In the genomic region with DNA sequence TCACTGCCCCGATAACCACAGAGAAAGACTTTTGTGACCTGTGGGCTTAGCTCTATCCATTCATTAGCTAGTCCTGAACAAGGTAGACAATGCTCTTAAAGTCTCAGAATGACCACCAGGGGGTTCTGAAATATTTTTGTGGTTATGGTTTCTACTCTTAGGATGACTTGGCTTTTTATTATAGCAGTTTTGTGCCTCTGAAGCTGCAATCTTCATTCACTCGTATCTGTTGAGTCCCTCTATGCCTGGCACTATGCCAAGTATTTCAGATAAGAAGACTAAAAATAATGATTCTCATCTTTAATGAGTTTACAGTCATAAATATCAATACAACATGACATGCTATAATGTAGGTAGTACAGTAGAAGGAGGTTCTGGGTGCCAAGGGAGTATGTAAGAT, we compare ENCODE assay signal across 1 cellular context.
TF ChIP-seq lines count a peak whose summit lies in the region.

No MANE protein-coding gene starts in this region.

TF ChIP-seq in HCT116, 20 proteins besides CTCF, POLR2A, EP300 and RAD21 (continued from another document):
- TF ChIP-seq, protein P1, sequence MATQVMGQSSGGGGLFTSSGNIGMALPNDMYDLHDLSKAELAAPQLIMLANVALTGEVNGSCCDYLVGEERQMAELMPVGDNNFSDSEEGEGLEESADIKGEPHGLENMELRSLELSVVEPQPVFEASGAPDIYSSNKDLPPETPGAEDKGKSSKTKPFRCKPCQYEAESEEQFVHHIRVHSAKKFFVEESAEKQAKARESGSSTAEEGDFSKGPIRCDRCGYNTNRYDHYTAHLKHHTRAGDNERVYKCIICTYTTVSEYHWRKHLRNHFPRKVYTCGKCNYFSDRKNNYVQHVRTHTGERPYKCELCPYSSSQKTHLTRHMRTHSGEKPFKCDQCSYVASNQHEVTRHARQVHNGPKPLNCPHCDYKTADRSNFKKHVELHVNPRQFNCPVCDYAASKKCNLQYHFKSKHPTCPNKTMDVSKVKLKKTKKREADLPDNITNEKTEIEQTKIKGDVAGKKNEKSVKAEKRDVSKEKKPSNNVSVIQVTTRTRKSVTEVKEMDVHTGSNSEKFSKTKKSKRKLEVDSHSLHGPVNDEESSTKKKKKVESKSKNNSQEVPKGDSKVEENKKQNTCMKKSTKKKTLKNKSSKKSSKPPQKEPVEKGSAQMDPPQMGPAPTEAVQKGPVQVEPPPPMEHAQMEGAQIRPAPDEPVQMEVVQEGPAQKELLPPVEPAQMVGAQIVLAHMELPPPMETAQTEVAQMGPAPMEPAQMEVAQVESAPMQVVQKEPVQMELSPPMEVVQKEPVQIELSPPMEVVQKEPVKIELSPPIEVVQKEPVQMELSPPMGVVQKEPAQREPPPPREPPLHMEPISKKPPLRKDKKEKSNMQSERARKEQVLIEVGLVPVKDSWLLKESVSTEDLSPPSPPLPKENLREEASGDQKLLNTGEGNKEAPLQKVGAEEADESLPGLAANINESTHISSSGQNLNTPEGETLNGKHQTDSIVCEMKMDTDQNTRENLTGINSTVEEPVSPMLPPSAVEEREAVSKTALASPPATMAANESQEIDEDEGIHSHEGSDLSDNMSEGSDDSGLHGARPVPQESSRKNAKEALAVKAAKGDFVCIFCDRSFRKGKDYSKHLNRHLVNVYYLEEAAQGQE (IDR thresholded peaks at IDR 0.05; ENCODE audit: low read depth), result no peak
- TF ChIP-seq SP1 (IDR thresholded peaks at IDR 0.05; ENCODE audit: low read depth) (no peak), POLR2AphosphoS5 (IDR thresholded peaks at IDR 0.05; ENCODE audit: low read depth, low read length) (no peak), ELF1 (IDR thresholded peaks at IDR 0.05; ENCODE audit: borderline replicate concordance, low read depth) (no peak), EZH2phosphoT487 (IDR thresholded peaks at IDR 0.05; ENCODE audit: borderline replicate concordance) (no peak), SRF (IDR thresholded peaks at IDR 0.05; ENCODE audit: low read depth) (no peak), CEBPB (IDR thresholded peaks at IDR 0.05; ENCODE audit: low read depth) (no peak), TCF7L2 (IDR thresholded peaks at IDR 0.05; ENCODE audit: borderline replicate concordance, extremely low read depth, insufficient read depth, insufficient read length) (no peak), ZNF274 (IDR thresholded peaks at IDR 0.05; ENCODE audit: low read depth, low read length) (no peak)
- TF ChIP-seq, protein P2, sequence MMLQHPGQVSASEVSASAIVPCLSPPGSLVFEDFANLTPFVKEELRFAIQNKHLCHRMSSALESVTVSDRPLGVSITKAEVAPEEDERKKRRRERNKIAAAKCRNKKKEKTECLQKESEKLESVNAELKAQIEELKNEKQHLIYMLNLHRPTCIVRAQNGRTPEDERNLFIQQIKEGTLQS (IDR thresholded peaks at IDR 0.05), result no peak
TF ChIP-seq in HCT116: peak in this region for 0.
